In genomic region chr16:29973384-29974246, GRCh38 we compare ENCODE assay signal across 8 cellular contexts. TPM values are rescaled to one million over a fixed set of nuclear protein-coding genes. Genes with fewer than 3 reads are reported as not detected.
DNase-seq lines count a peak whose midpoint lies in the region; ATAC-seq, FAIRE-seq and TF ChIP-seq lines count a peak whose summit lies in the region.

TSS of gene TAOK2 (plus strand) at chr16:29973868. CDS start at chr16:29977773, 3,905 bp downstream.

- H3K9me3 Mint-ChIP-seq in activated T-helper 17 cell treated with anti-CD3 and anti-CD28 coated beads, Interleukin-2, amount 50 U/mL, for 72 hours = no peaks in the 10 kb centered on the region
- H3K9me3 Mint-ChIP-seq in naive thymus-derived CD8-positive, alpha-beta T cell = no peaks in the 10 kb centered on the region
- peaks cover 0 to 5% of the 10 kb centered on the region in 2 donors for H3K9me3 Mint-ChIP-seq in stimulated activated naive B cell treated with anti-CD40 and anti-IgM and Interleukin-4, amounts not matched to agents 10 μg/mL and 1 μg/mL and 100 μg/mL, for 72 hours

- H3K9ac ChIP-seq in Loucy (ENCODE audit: low read depth, low read length, poor library complexity, severe bottlenecking) = peak within 1 kb of the TSS; percentile 96
- peak within 1 kb of the TSS; percentile 78 for H3K9ac ChIP-seq in fibroblast of lung (ENCODE audit: insufficient read depth, low read length)

- TF ChIP-seq POLR2A in H54 (IDR thresholded peaks at IDR 0.05; ENCODE audit: low read depth, low read length) = peak; percentile 88

- DNase-seq in ELF-1 (ENCODE audit: low read depth, low spot score) (peak; percentile 100), H54 (ENCODE audit: insufficient read length, low spot score) (peak; percentile 99), RWPE2 (ENCODE audit: low spot score) (peak; percentile 98), fibroblast of lung (ENCODE audit: low read depth in 2 of 2) (peak; percentile 99)
- peak; percentile 82 to 97 (median 92) for DNase-seq in naive thymus-derived CD8-positive, alpha-beta T cell
- peak; percentile 100 for DNase-seq in stimulated activated naive B cell treated with anti-CD40 and anti-IgM and Interleukin-4, amounts not matched to agents 10 μg/mL and 1 μg/mL and 100 μg/mL, for 72 hours

- peaks cover 24% of the 10 kb centered on the region for H3K4me1 Mint-ChIP-seq in activated T-helper 17 cell treated with anti-CD3 and anti-CD28 coated beads, Interleukin-2, amount 50 U/mL, for 72 hours
- H3K4me1 Mint-ChIP-seq in naive thymus-derived CD8-positive, alpha-beta T cell = peaks cover 19 to 43% (median 40%) of the 10 kb centered on the region in 4 donors
- H3K4me1 Mint-ChIP-seq in stimulated activated naive B cell treated with anti-CD40 and anti-IgM and Interleukin-4, amounts not matched to agents 10 μg/mL and 1 μg/mL and 100 μg/mL, for 72 hours = peaks cover 29 to 56% of the 10 kb centered on the region in 2 donors

- H3K27me3 ChIP-seq in Loucy (ENCODE audit: insufficient read depth, low read length, poor library complexity, severe bottlenecking) (no peaks in the 10 kb centered on the region), RWPE2 (ENCODE audit: insufficient read depth, poor library complexity, severe bottlenecking) (no peaks in the 10 kb centered on the region), fibroblast of lung (ENCODE audit: control insufficient read depth, insufficient read depth, low read length) (no peaks in the 10 kb centered on the region)

- H3K36me3 ChIP-seq in Loucy (ENCODE audit: insufficient read depth, low read length) (peaks cover 7% of the 10 kb centered on the region; the same call in 1 of the 2 replicates), RWPE2 (ENCODE audit: low read depth) (peaks cover 32% of the 10 kb centered on the region), fibroblast of lung (ENCODE audit: control insufficient read depth, insufficient read depth, low read length) (peaks cover 8% of the 10 kb centered on the region)

- H3K4me3 Mint-ChIP-seq in activated T-helper 17 cell treated with anti-CD3 and anti-CD28 coated beads, Interleukin-2, amount 50 U/mL, for 72 hours = peak within 1 kb of the TSS; percentile 95
- peak within 1 kb of the TSS; percentile 82 to 98 (median 95) for H3K4me3 Mint-ChIP-seq in naive thymus-derived CD8-positive, alpha-beta T cell
- H3K4me3 Mint-ChIP-seq in stimulated activated naive B cell treated with anti-CD40 and anti-IgM and Interleukin-4, amounts not matched to agents 10 μg/mL and 1 μg/mL and 100 μg/mL, for 72 hours = peak within 1 kb of the TSS; percentile 96 to 97

- H3K36me3 Mint-ChIP-seq in activated T-helper 17 cell treated with anti-CD3 and anti-CD28 coated beads, Interleukin-2, amount 50 U/mL, for 72 hours (ENCODE audit: low read depth) = peaks cover 42% of the 10 kb centered on the region
- peaks cover 2 to 24% (median 7%) of the 10 kb centered on the region in 3 donors for H3K36me3 Mint-ChIP-seq in naive thymus-derived CD8-positive, alpha-beta T cell
- H3K36me3 Mint-ChIP-seq in stimulated activated naive B cell treated with anti-CD40 and anti-IgM and Interleukin-4, amounts not matched to agents 10 μg/mL and 1 μg/mL and 100 μg/mL, for 72 hours = peaks cover 29 to 46% of the 10 kb centered on the region in 2 donors

- peak; percentile 66 for FAIRE-seq in H54 (lab: Jason Lieb, UNC)

- H3K27ac Mint-ChIP-seq in activated T-helper 17 cell treated with anti-CD3 and anti-CD28 coated beads, Interleukin-2, amount 50 U/mL, for 72 hours = peak within 1 kb of the TSS; percentile 93
- peak within 1 kb of the TSS; percentile 66 to 96 (median 91) for H3K27ac Mint-ChIP-seq in naive thymus-derived CD8-positive, alpha-beta T cell
- H3K27ac Mint-ChIP-seq in stimulated activated naive B cell treated with anti-CD40 and anti-IgM and Interleukin-4, amounts not matched to agents 10 μg/mL and 1 μg/mL and 100 μg/mL, for 72 hours = peak within 1 kb of the TSS; percentile 92

- peak within 1 kb of the TSS; percentile 67 for H3K27ac ChIP-seq in RWPE2 (ENCODE audit: poor library complexity, severe bottlenecking)
- H3K27ac ChIP-seq in fibroblast of lung (ENCODE audit: insufficient read depth, low read length) = peak within 1 kb of the TSS; percentile 83

- H3K4me2 ChIP-seq in Loucy (ENCODE audit: low read depth, low read length, poor library complexity, severe bottlenecking) = peak within 1 kb of the TSS; percentile 86
- H3K4me2 ChIP-seq in fibroblast of lung (ENCODE audit: extremely low read depth, insufficient read depth, low read length) = peak within 1 kb of the TSS; percentile 95

- peak; percentile 97 for ATAC-seq in RWPE2 (ENCODE audit: low read depth)
- peak; percentile 98 for ATAC-seq in activated T-helper 17 cell treated with anti-CD3 and anti-CD28 coated beads, Interleukin-2, amount 50 U/mL, for 72 hours (replicated peaks)
- ATAC-seq in naive thymus-derived CD8-positive, alpha-beta T cell = peak; percentile 88 to 96
- ATAC-seq in stimulated activated naive B cell treated with anti-CD40 and anti-IgM and Interleukin-4, amounts not matched to agents 10 μg/mL and 1 μg/mL and 100 μg/mL, for 72 hours (replicated peaks) = peak; percentile 98 to 99

- POLR2A ChIA-PET in naive thymus-derived CD8-positive, alpha-beta T cell (lab: Charles Lee) = interaction anchor here (0.7 to 2.8 kb wide), 19 partner anchors 9 to 444 kb away, joined by 3 to 43 read pairs (median 5); partner anchors contain the start of genes ALDOA, ASPHD1, CDIPT and HIRIP3

- peak within 1 kb of the TSS; percentile 76 for H2AFZ ChIP-seq in Loucy (ENCODE audit: low read length)
- peak within 1 kb of the TSS; percentile 84 for H2AFZ ChIP-seq in fibroblast of lung (ENCODE audit: low read length)

- H3K79me2 ChIP-seq in Loucy (ENCODE audit: insufficient read depth, low read length) (peaks cover 47% of the 10 kb centered on the region), fibroblast of lung (ENCODE audit: control insufficient read depth, insufficient read depth, low read length) (peaks cover 48% of the 10 kb centered on the region)

- peaks cover 42% of the 10 kb centered on the region for H3K4me1 ChIP-seq in Loucy (ENCODE audit: insufficient read depth, low read length, poor library complexity, severe bottlenecking)
- H3K4me1 ChIP-seq in RWPE2 (ENCODE audit: insufficient read depth, poor library complexity, severe bottlenecking) = peaks cover 11% of the 10 kb centered on the region
- peaks cover 9% of the 10 kb centered on the region for H3K4me1 ChIP-seq in fibroblast of lung (ENCODE audit: control insufficient read depth, extremely low read depth, insufficient read depth, low read length)

- H3K9me2 ChIP-seq in Loucy (replicated peaks; ENCODE audit: low read depth, low read length) = no peaks in the 10 kb centered on the region

- H4K20me1 ChIP-seq in Loucy (ENCODE audit: insufficient read depth, low read length, poor library complexity, severe bottlenecking) = peaks cover 40% of the 10 kb centered on the region
- H4K20me1 ChIP-seq in fibroblast of lung (ENCODE audit: control insufficient read depth, extremely low read depth, insufficient read depth, low read length) = peaks cover 3% of the 10 kb centered on the region

- no peaks in the 10 kb centered on the region; the same call in 1 of the 2 replicates for H3F3A ChIP-seq in Loucy (ENCODE audit: low read depth)

- no peaks in the 10 kb centered on the region for H3K27me3 Mint-ChIP-seq in activated T-helper 17 cell treated with anti-CD3 and anti-CD28 coated beads, Interleukin-2, amount 50 U/mL, for 72 hours
- H3K27me3 Mint-ChIP-seq in naive thymus-derived CD8-positive, alpha-beta T cell = no peaks in the 10 kb centered on the region
- no peaks in the 10 kb centered on the region for H3K27me3 Mint-ChIP-seq in stimulated activated naive B cell treated with anti-CD40 and anti-IgM and Interleukin-4, amounts not matched to agents 10 μg/mL and 1 μg/mL and 100 μg/mL, for 72 hours

- H3K4me3 ChIP-seq in Loucy (ENCODE audit: low read length, poor library complexity, severe bottlenecking) (peak within 1 kb of the TSS; percentile 97), RWPE2 (ENCODE audit: severe bottlenecking) (peak within 1 kb of the TSS; percentile 74), fibroblast of lung (replicated peaks in 1 of 4; ENCODE audit: control extremely low read depth in 1 of 4, insufficient read depth in 1 of 4, low read depth in 3 of 4, low read length in 4 of 4) (peak within 1 kb of the TSS; percentile 89 to 98 (median 96))

- H3K9me3 ChIP-seq in Loucy (ENCODE audit: insufficient read depth, low read depth, low read length) = no peaks in the 10 kb centered on the region
- no peaks in the 10 kb centered on the region for H3K9me3 ChIP-seq in RWPE2 (ENCODE audit: severe bottlenecking)
- H3K9me3 ChIP-seq in fibroblast of lung (ENCODE audit: control insufficient read depth, insufficient read depth, low read depth, low read length) = no peaks in the 10 kb centered on the region

- TF ChIP-seq CTCF in Loucy (conservative IDR thresholded peaks at IDR 0.05; ENCODE audit: low read length) (no peak), RWPE2 (IDR thresholded peaks at IDR 0.05; ENCODE audit: poor library complexity, severe bottlenecking) (no peak), fibroblast of lung (conservative IDR thresholded peaks at IDR 0.05 in 1 of 2, IDR thresholded peaks at IDR 0.05 in 1 of 2; ENCODE audit: low read depth in 1 of 2, low read length in 2 of 2) (no peak)

RNA-seq across cellular contexts. Expression of gene TAOK2, which starts in this region (rescaled TPM):
- 10 to 100 TPM; 34.9 to 44.0 TPM for total RNA-seq in activated T-helper 17 cell treated with anti-CD3 and anti-CD28 coated beads, Interleukin-2, amount 50 U/mL, for 72 hours
- total RNA-seq in fibroblast of lung = 36.5 and 41.3 TPM in 2 replicates
- polyA plus RNA-seq in fibroblast of lung = 12.3 and 14.3 TPM in 2 replicates
- polyA plus RNA-seq in fibroblast of lung (2012) = 20.8 and 21.5 TPM in 2 replicates
- polyA minus RNA-seq in fibroblast of lung (ENCODE audit: low replicate concordance) = 22.6 and 30.5 TPM in 2 replicates
- total RNA-seq in naive thymus-derived CD8-positive, alpha-beta T cell = 10 to 100 TPM; 40.8 to 42.6 TPM
- 1 to 10 TPM; 2.6 to 6.6 (median 2.8) TPM for polyA plus RNA-seq in naive thymus-derived CD8-positive, alpha-beta T cell

Comparison
In these comparisons a context has a peak if more than half of its experiments do, and no peak if none do; other contexts are left out.
1. Peak in every context shown above with its lines: DNase-seq, ATAC-seq, H3K4me3 ChIP-seq and H3K27ac ChIP-seq.